1 cellular context compared by ENCODE assay signal in the genomic region with DNA sequence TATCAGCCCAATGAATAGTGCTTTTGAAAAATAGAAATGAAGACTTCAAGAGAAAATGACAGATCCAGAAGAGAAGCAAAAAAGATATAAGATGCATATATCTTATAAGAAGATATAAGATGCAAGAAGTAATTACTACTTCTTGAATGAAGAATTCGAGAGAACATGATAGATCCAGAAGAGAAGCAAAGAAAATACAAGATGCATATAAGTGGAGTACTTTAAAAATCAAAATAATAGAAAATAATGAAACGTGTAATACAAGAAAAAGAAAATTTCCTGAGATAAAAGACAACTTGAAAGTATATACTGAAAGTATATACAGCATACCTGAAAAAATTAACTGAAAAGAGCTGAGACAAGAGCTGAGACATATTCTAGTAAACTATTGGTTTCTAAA.
TF ChIP-seq lines count a peak whose summit lies in the region.

No MANE protein-coding gene starts in this region.

TF ChIP-seq in GM23338, 12 proteins besides CTCF, POLR2A, EP300 and RAD21 (continued from another document):
- TF ChIP-seq, protein P1, sequence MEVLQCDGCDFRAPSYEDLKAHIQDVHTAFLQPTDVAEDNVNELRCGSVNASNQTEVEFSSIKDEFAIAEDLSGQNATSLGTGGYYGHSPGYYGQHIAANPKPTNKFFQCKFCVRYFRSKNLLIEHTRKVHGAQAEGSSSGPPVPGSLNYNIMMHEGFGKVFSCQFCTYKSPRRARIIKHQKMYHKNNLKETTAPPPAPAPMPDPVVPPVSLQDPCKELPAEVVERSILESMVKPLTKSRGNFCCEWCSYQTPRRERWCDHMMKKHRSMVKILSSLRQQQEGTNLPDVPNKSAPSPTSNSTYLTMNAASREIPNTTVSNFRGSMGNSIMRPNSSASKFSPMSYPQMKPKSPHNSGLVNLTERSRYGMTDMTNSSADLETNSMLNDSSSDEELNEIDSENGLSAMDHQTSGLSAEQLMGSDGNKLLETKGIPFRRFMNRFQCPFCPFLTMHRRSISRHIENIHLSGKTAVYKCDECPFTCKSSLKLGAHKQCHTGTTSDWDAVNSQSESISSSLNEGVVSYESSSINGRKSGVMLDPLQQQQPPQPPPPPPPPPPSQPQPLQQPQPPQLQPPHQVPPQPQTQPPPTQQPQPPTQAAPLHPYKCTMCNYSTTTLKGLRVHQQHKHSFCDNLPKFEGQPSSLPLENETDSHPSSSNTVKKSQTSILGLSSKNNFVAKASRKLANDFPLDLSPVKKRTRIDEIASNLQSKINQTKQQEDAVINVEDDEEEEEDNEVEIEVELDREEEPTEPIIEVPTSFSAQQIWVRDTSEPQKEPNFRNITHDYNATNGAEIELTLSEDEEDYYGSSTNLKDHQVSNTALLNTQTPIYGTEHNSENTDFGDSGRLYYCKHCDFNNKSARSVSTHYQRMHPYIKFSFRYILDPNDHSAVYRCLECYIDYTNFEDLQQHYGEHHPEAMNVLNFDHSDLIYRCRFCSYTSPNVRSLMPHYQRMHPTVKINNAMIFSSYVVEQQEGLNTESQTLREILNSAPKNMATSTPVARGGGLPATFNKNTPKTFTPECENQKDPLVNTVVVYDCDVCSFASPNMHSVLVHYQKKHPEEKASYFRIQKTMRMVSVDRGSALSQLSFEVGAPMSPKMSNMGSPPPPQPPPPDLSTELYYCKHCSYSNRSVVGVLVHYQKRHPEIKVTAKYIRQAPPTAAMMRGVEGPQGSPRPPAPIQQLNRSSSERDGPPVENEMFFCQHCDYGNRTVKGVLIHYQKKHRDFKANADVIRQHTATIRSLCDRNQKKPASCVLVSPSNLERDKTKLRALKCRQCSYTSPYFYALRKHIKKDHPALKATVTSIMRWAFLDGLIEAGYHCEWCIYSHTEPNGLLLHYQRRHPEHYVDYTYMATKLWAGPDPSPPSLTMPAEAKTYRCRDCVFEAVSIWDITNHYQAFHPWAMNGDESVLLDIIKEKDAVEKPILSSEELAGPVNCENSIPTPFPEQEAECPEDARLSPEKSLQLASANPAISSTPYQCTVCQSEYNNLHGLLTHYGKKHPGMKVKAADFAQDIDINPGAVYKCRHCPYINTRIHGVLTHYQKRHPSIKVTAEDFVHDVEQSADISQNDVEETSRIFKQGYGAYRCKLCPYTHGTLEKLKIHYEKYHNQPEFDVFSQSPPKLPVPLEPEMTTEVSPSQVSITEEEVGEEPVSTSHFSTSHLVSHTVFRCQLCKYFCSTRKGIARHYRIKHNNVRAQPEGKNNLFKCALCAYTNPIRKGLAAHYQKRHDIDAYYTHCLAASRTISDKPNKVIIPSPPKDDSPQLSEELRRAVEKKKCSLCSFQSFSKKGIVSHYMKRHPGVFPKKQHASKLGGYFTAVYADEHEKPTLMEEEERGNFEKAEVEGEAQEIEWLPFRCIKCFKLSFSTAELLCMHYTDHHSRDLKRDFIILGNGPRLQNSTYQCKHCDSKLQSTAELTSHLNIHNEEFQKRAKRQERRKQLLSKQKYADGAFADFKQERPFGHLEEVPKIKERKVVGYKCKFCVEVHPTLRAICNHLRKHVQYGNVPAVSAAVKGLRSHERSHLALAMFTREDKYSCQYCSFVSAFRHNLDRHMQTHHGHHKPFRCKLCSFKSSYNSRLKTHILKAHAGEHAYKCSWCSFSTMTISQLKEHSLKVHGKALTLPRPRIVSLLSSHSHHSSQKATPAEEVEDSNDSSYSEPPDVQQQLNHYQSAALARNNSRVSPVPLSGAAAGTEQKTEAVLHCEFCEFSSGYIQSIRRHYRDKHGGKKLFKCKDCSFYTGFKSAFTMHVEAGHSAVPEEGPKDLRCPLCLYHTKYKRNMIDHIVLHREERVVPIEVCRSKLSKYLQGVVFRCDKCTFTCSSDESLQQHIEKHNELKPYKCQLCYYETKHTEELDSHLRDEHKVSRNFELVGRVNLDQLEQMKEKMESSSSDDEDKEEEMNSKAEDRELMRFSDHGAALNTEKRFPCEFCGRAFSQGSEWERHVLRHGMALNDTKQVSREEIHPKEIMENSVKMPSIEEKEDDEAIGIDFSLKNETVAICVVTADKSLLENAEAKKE (CRISPR knock-in tag; IDR thresholded peaks at IDR 0.05), result no peak
- TF ChIP-seq STAT1 (IDR thresholded peaks at IDR 0.05; ENCODE audit: unreplicated experiment), result no peak
- no peak for TF ChIP-seq JUNB (IDR thresholded peaks at IDR 0.05; ENCODE audit: unreplicated experiment)
- no peak for TF ChIP-seq ZNF114 (CRISPR knock-in tag; IDR thresholded peaks at IDR 0.05)
- TF ChIP-seq, protein P2, sequence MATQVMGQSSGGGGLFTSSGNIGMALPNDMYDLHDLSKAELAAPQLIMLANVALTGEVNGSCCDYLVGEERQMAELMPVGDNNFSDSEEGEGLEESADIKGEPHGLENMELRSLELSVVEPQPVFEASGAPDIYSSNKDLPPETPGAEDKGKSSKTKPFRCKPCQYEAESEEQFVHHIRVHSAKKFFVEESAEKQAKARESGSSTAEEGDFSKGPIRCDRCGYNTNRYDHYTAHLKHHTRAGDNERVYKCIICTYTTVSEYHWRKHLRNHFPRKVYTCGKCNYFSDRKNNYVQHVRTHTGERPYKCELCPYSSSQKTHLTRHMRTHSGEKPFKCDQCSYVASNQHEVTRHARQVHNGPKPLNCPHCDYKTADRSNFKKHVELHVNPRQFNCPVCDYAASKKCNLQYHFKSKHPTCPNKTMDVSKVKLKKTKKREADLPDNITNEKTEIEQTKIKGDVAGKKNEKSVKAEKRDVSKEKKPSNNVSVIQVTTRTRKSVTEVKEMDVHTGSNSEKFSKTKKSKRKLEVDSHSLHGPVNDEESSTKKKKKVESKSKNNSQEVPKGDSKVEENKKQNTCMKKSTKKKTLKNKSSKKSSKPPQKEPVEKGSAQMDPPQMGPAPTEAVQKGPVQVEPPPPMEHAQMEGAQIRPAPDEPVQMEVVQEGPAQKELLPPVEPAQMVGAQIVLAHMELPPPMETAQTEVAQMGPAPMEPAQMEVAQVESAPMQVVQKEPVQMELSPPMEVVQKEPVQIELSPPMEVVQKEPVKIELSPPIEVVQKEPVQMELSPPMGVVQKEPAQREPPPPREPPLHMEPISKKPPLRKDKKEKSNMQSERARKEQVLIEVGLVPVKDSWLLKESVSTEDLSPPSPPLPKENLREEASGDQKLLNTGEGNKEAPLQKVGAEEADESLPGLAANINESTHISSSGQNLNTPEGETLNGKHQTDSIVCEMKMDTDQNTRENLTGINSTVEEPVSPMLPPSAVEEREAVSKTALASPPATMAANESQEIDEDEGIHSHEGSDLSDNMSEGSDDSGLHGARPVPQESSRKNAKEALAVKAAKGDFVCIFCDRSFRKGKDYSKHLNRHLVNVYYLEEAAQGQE (IDR thresholded peaks at IDR 0.05; ENCODE audit: unreplicated experiment), result no peak
- TF ChIP-seq ZNF331 (CRISPR knock-in tag; IDR thresholded peaks at IDR 0.05; ENCODE audit: low read depth), result no peak
- TF ChIP-seq, protein P3, sequence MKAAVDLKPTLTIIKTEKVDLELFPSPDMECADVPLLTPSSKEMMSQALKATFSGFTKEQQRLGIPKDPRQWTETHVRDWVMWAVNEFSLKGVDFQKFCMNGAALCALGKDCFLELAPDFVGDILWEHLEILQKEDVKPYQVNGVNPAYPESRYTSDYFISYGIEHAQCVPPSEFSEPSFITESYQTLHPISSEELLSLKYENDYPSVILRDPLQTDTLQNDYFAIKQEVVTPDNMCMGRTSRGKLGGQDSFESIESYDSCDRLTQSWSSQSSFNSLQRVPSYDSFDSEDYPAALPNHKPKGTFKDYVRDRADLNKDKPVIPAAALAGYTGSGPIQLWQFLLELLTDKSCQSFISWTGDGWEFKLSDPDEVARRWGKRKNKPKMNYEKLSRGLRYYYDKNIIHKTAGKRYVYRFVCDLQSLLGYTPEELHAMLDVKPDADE (IDR thresholded peaks at IDR 0.05), result no peak
